In the genomic region with DNA sequence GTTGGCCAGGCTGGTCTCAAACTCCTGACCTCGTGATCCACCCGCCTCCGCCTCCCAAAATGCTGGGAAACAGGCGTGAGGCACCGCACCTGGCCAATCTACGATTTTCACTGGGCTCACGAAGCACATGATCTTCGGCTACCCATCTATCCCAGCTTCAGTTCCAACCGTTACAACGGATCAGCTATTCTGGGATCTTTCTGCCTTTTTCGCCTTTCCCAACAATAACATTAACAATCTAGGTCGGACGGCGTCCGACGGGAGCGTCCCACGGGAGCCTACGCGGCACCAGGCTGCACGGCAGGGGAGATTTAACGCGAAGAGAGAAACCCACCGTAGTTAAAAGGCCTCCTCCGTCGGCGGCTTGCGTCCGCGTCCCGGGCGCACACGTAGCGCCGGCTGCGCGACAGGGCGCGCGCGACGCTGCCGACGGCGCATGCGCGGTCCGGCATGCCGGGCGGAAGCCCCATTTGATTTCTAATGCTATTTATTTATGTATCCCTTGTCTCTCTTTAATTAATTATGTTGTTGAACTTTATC, we compare ENCODE assay signal across 8 cellular contexts.
DNase-seq lines count a peak whose midpoint lies in the region; ATAC-seq lines count a peak whose summit lies in the region.

Gene MSL3B (minus strand): TSS at position 394 of the 540 bp plus-strand sequence.

- peak; percentile 48 for ATAC-seq in GM18520 (IDR thresholded peaks at IDR 0.05; ENCODE audit: unreplicated experiment)
- peak; percentile 80 for ATAC-seq in HG03460 (IDR thresholded peaks at IDR 0.05; ENCODE audit: unreplicated experiment)
- no peak for ATAC-seq in GM19023 (IDR thresholded peaks at IDR 0.05; ENCODE audit: unreplicated experiment)

- peak within 1 kb of the TSS; percentile 76 for H3K4me3 ChIP-seq in iPS-11a (ENCODE audit: low read depth, low read length)

- peak; percentile 13 to 53 for DNase-seq in SW 1271 (lab: John Stamatoyannopoulos, UW)
- DNase-seq in amniotic epithelial cell (ENCODE audit: low read depth): peak; percentile 41
- peak; percentile 69 for DNase-seq in stimulated activated CD4-positive, alpha-beta T cell treated with anti-CD3 and anti-CD28 coated beads, Interleukin-15, amount 100 ng/mL, for 24 hours
- no peak for DNase-seq in ureter (ENCODE audit: low spot score)
